Comparison of ENCODE assay signal across 8 cellular contexts in the genomic region with DNA sequence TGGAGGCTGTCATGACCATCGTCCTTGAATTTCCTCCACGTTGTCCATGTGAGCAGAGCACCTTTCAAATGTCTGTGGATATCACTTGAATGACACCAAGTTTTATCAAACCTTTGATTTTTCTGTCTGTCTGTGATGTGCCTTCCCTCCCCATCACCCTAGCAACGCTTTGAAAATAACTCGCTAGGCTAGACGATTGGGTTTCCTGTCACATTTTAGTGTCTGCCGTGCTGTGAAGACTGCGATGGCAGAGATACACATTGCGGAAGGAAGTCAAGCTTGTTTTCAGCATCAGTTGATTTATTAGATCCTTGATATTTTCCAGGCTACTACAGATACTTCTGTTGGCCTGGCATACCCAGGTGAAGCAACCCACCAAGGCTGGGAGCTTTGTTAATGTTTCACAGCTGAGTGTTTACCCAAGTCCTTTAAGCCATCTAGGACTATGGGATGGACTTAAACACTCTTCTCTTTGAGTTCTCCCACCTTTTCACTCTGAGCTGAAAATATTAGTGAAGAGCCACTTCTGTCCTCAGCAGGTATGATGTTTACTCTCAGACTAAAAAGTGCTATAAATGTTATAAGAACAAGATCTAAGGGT.
DNase-seq lines count a peak whose midpoint lies in the region; ATAC-seq and TF ChIP-seq lines count a peak whose summit lies in the region.

No MANE protein-coding gene starts in this region.

- TF ChIP-seq POLR2A in upper lobe of left lung (IDR thresholded peaks at IDR 0.05), result no peak

- H3K36me3 ChIP-seq in upper lobe of left lung, result no peaks in the 10 kb centered on the region

- DNase-seq in CD14-positive monocyte (ENCODE audit: low spot score) (peak; percentile 61), kidney tubule cell (ENCODE audit: low spot score) (peak; percentile 26), upper lobe of left lung (peak in 1 of 2 donors; percentile 49), NCI-H82 (lab: John Stamatoyannopoulos, UW) (no peak), inferior parietal cortex (ENCODE audit: extremely low spot score) (no peak), GDM1 (lab: John Stamatoyannopoulos, UW) (no peak)
- peak; percentile 69 to 74 for DNase-seq in activated CD4-positive, alpha-beta T cell treated with anti-CD3 and anti-CD28 coated beads for 4 hours

- peaks cover 0 to 9% (median 5%) of the 10 kb centered on the region in 7 donors for H3K9me3 Mint-ChIP-seq in CD14-positive monocyte

- 14 to 25% methylated on average over 8 of the region's 8 CpGs for WGBS in upper lobe of left lung, 2 donors

- H3K4me1 Mint-ChIP-seq in CD14-positive monocyte, result peaks cover 71% of the 10 kb centered on the region

- peak overlapping the region in 1 of 2 donors; percentile 80 for H3K4me3 Mint-ChIP-seq in CD14-positive monocyte

- TF ChIP-seq EP300 in upper lobe of left lung (IDR thresholded peaks at IDR 0.05), result peak in 1 of 4 donors; percentile 13

- TF ChIP-seq CTCF in CD14-positive monocyte (IDR thresholded peaks at IDR 0.05), result no peak
- TF ChIP-seq CTCF in upper lobe of left lung (IDR thresholded peaks at IDR 0.05), result no peak

- H3K27me3 ChIP-seq in upper lobe of left lung, result no peaks in the 10 kb centered on the region

- peak overlapping the region; percentile 86 to 97 (median 93) for H3K27ac Mint-ChIP-seq in CD14-positive monocyte

- H3K36me3 Mint-ChIP-seq in CD14-positive monocyte, result peaks cover 3 to 6% of the 10 kb centered on the region in 2 donors

- H3K9me3 ChIP-seq in upper lobe of left lung, result no peaks in the 10 kb centered on the region

- H3K4me1 ChIP-seq in upper lobe of left lung, result peaks cover 15 to 41% (median 37%) of the 10 kb centered on the region in 4 donors

- peak overlapping the region in 2 of 4 donors; percentile 30 to 33 for H3K27ac ChIP-seq in upper lobe of left lung

- intact Hi-C loops in CD14-positive monocyte (cut with micrococcal nuclease), result no loop called here

- ATAC-seq in HG03175 (IDR thresholded peaks at IDR 0.05; ENCODE audit: unreplicated experiment) (peak; percentile 60), upper lobe of left lung (ENCODE audit: low FRiP score in 2 of 2) (peak; percentile 79 to 90)

- H3K27me3 Mint-ChIP-seq in CD14-positive monocyte (ENCODE audit: low read depth in 3 of 3), result peaks cover 0 to 6% (median 2%) of the 10 kb centered on the region in 3 donors

- H3K4me3 ChIP-seq in upper lobe of left lung, result no peak overlapping the region

Comparison
In these comparisons a context has a peak if more than half of its experiments do, and no peak if none do; other contexts are left out.
1. DNase-seq: peak in CD14-positive monocyte (single experiment), activated CD4-positive, alpha-beta T cell treated with anti-CD3 and anti-CD28 coated beads for 4 hours (2 of 2) and kidney tubule cell (single experiment); none in NCI-H82 (single experiment), inferior parietal cortex (single experiment) and GDM1 (single experiment).